In genomic region chr3:18813300-18813699, GRCh38 we compare ENCODE assay signal across 23 cellular contexts.
DNase-seq lines count a peak whose midpoint lies in the region; ATAC-seq, FAIRE-seq and TF ChIP-seq lines count a peak whose summit lies in the region.
"Had no signal": no experiment of that assay in that cellular context is flagged by ENCODE, and none has a peak within 500 bp of the region (broad histone marks: within the 10 kb centered on the region; RNA-seq: fewer than 3 reads in every experiment).

No MANE protein-coding gene starts in this region.

- peaks cover 31% of the 10 kb centered on the region for H3K4me1 Mint-ChIP-seq in MCF 10A (ENCODE audit: insufficient read depth, unreplicated experiment)
- H3K4me1 Mint-ChIP-seq: B cell had no signal

- H3K4me1 ChIP-seq in breast epithelium (no peaks in the 10 kb centered on the region), A549 (no peaks in the 10 kb centered on the region), SK-N-SH (ENCODE audit: control insufficient read depth in 1 of 2, insufficient read depth in 2 of 2, low read depth in 1 of 2, low read length in 1 of 2) (no peaks in the 10 kb centered on the region), K562 (replicated peaks in 1 of 2; ENCODE audit: control insufficient read depth in 2 of 2, insufficient read depth in 2 of 2, low read length in 2 of 2) (no peaks in the 10 kb centered on the region)
- H3K4me1 ChIP-seq: Caco-2 had no signal

- no peaks in the 10 kb centered on the region for H3K9me2 ChIP-seq in SK-N-SH

- H3K27ac ChIP-seq in breast epithelium: no peak overlapping the region
- H3K27ac ChIP-seq in A549: no peak overlapping the region
- H3K27ac ChIP-seq in SK-N-SH (ENCODE audit: low read depth in 2 of 2, low read length in 1 of 2): no peak overlapping the region
- H3K27ac ChIP-seq in K562 (ENCODE audit: extremely low read depth, low read depth, low read length): no peak overlapping the region
- H3K27ac ChIP-seq: 22Rv1; BLaER1 treated with 17β-estradiol and CSF1 and Interleukin-3, amounts not matched to agents 10 nM and 100 nM; C4-2B had no signal

- FAIRE-seq in A549 (lab: Jason Lieb, UNC) (no peak), K562 (lab: Jason Lieb, UNC) (no peak)
- FAIRE-seq: A204.1, D721Med, G401.6, GM12891, GM19239 had no signal

- no peaks in the 10 kb centered on the region for H3K36me3 ChIP-seq in breast epithelium
- H3K36me3 ChIP-seq in SK-N-SH (replicated peaks in 1 of 2; ENCODE audit: control insufficient read depth in 1 of 2, insufficient read depth in 2 of 2, low read length in 1 of 2): no peaks in the 10 kb centered on the region
- no peaks in the 10 kb centered on the region for H3K36me3 ChIP-seq in K562 (ENCODE audit: control insufficient read depth, insufficient read depth, low read length)
- H3K36me3 ChIP-seq: BLaER1 treated with 17β-estradiol and CSF1 and Interleukin-3, amounts not matched to agents 10 nM and 100 nM had no signal

- TF ChIP-seq RAD21 in A549 (conservative IDR thresholded peaks at IDR 0.05 in 1 of 2, IDR thresholded peaks at IDR 0.05 in 1 of 2) (no peak), SK-N-SH (IDR thresholded peaks at IDR 0.05; ENCODE audit: low read length) (no peak), K562 (CRISPR knock-in tag; conservative IDR thresholded peaks at IDR 0.05 in 1 of 2, IDR thresholded peaks at IDR 0.05 in 1 of 2) (no peak)

- TF ChIP-seq EP300 in A549 (IDR thresholded peaks at IDR 0.05) (no peak), SK-N-SH (IDR thresholded peaks at IDR 0.05; ENCODE audit: borderline replicate concordance in 1 of 2, low read depth in 1 of 2, low read length in 1 of 2) (no peak), K562 (IDR thresholded peaks at IDR 0.05; ENCODE audit: low read length) (no peak)

- no peak for TF ChIP-seq CTCF in MCF 10A (IDR thresholded peaks at IDR 0.05; ENCODE audit: unreplicated experiment)
- TF ChIP-seq CTCF in breast epithelium (IDR thresholded peaks at IDR 0.05): no peak
- TF ChIP-seq CTCF in A549 (IDR thresholded peaks at IDR 0.05): no peak
- TF ChIP-seq CTCF in SK-N-SH (IDR thresholded peaks at IDR 0.05): no peak
- TF ChIP-seq CTCF in K562 (IDR thresholded peaks at IDR 0.05 in 2 of 3, conservative IDR thresholded peaks at IDR 0.05 in 1 of 3; ENCODE audit: insufficient read depth in 2 of 3, low read depth in 1 of 3, low read length in 3 of 3): no peak

- no peaks in the 10 kb centered on the region for H3F3A ChIP-seq in SK-N-SH (replicated peaks; ENCODE audit: insufficient read depth)

- no peaks in the 10 kb centered on the region for H3K36me3 Mint-ChIP-seq in MCF 10A (ENCODE audit: insufficient read depth, unreplicated experiment)
- H3K36me3 Mint-ChIP-seq: CD8-positive, alpha-beta T cell had no signal

- intact Hi-C loops in MCF 10A (cut with micrococcal nuclease): no loop called here
- intact Hi-C loops in breast epithelium (cut with DNase I; ENCODE audit: low total_unique reads): no loop called here
- intact Hi-C loops in K562 (cut with micrococcal nuclease): no loop called here

- DNase-seq in MCF 10A (ENCODE audit: unreplicated experiment): no peak
- DNase-seq in breast epithelium (ENCODE audit: low spot score in 2 of 2): no peak
- DNase-seq in A549 (ENCODE audit: low read depth in 1 of 2, low spot score in 1 of 2): no peak
- no peak for DNase-seq in SK-N-SH
- no peak for DNase-seq in K562 (ENCODE audit: extremely low read depth in 1 of 4, low spot score in 3 of 4)
- DNase-seq in NCI-H524 (lab: John Stamatoyannopoulos, UW): no peak
- no peak for DNase-seq in A172 (ENCODE audit: low spot score)
- DNase-seq: AML-193; Caco-2; Calu3; CD4-positive, alpha-beta T cell; CD8-positive, alpha-beta T cell; DMS79 treated with DMSO at 0.1 percent for 48 hours; GF-D8 had no signal

- H3K9me3 Mint-ChIP-seq in MCF 10A (ENCODE audit: unreplicated experiment): no peaks in the 10 kb centered on the region

- in situ Hi-C loops in K562 (cut with MboI): no loop called here

- H3K27ac Mint-ChIP-seq in MCF 10A (ENCODE audit: low read depth, unreplicated experiment): peak overlapping the region; percentile 71
- H3K27ac Mint-ChIP-seq: B cell; CD4-positive, alpha-beta T cell; CD8-positive, alpha-beta T cell had no signal

- no peak overlapping the region for H3K4me3 Mint-ChIP-seq in MCF 10A (ENCODE audit: unreplicated experiment)
- H3K4me3 Mint-ChIP-seq: B cell; CD4-positive, alpha-beta T cell; CD8-positive, alpha-beta T cell had no signal

- BruUV-seq in MCF 10A (replicated peaks; lab: Mats Ljungman, UMichigan): no TSS peak
- BruUV-seq in K562 (replicated peaks; lab: Mats Ljungman, UMichigan): no TSS peak

- H4K20me1 ChIP-seq in SK-N-SH (ENCODE audit: insufficient read depth): no peaks in the 10 kb centered on the region
- H4K20me1 ChIP-seq in K562 (replicated peaks; ENCODE audit: control insufficient read depth, insufficient read depth, low read length): no peaks in the 10 kb centered on the region
- H4K20me1 ChIP-seq: BLaER1 treated with 17β-estradiol and CSF1 and Interleukin-3, amounts not matched to agents 10 nM and 100 nM had no signal

- H3K9me1 ChIP-seq in K562 (ENCODE audit: control insufficient read depth, insufficient read depth, low read length): no peaks in the 10 kb centered on the region

- H2AFZ ChIP-seq in SK-N-SH (ENCODE audit: low read depth) (no peak overlapping the region), K562 (ENCODE audit: low read depth, low read length) (no peak overlapping the region)

- CTCF ChIA-PET in MCF 10A (lab: Yijun Ruan, JAX): interaction anchor here (1.0 kb wide), 1 partner anchor 34 kb away, joined by 6 read pairs; no protein-coding TSS in a partner anchor
- CTCF ChIA-PET in A549 (lab: Yijun Ruan, JAX): no interaction called here
- CTCF ChIA-PET in SK-N-SH (lab: Yijun Ruan, JAX): interaction anchor here (0.6 kb wide), 1 partner anchor 23 kb away, joined by 3 read pairs; no protein-coding TSS in a partner anchor
- CTCF ChIA-PET in K562 (lab: Yijun Ruan, JAX; ENCODE audit: low intra/inter-chr PET ratio): no interaction called here

- no peaks in the 10 kb centered on the region for H3K27me3 Mint-ChIP-seq in MCF 10A (ENCODE audit: insufficient read depth, unreplicated experiment)
- H3K27me3 Mint-ChIP-seq: CD4-positive, alpha-beta T cell had no signal

- no peak overlapping the region for H3K9ac ChIP-seq in SK-N-SH
- H3K9ac ChIP-seq in K562 (ENCODE audit: insufficient read depth in 1 of 2, low read depth in 2 of 2, low read length in 2 of 2): no peak overlapping the region
- H3K9ac ChIP-seq: BLaER1 treated with 17β-estradiol and CSF1 and Interleukin-3, amounts not matched to agents 10 nM and 100 nM had no signal

- no peaks in the 10 kb centered on the region for H3K79me2 ChIP-seq in SK-N-SH (ENCODE audit: insufficient read depth)
- no peaks in the 10 kb centered on the region for H3K79me2 ChIP-seq in K562 (ENCODE audit: control insufficient read depth, insufficient read depth, low read length)

- no peak overlapping the region for H3K4me2 ChIP-seq in A549
- no peak overlapping the region for H3K4me2 ChIP-seq in SK-N-SH
- no peak overlapping the region for H3K4me2 ChIP-seq in K562 (ENCODE audit: insufficient read depth, low read length)
- H3K4me2 ChIP-seq: BLaER1 treated with 17β-estradiol and CSF1 and Interleukin-3, amounts not matched to agents 10 nM and 100 nM had no signal

- WGBS in A549 (ENCODE audit: missing lambda C conversion rate): 0% methylated on average over 3 of the region's 3 CpGs
- 50% methylated on average over 3 of the region's 3 CpGs for WGBS in SK-N-SH (ENCODE audit: low lambda C conversion rate)
- WGBS in K562 (ENCODE audit: insufficient coverage, low coverage, missing lambda C conversion rate): 2% methylated on average over 3 of the region's 3 CpGs

- H3K9me3 ChIP-seq in breast epithelium (no peaks in the 10 kb centered on the region), A549 (no peaks in the 10 kb centered on the region), SK-N-SH (no peaks in the 10 kb centered on the region), K562 (replicated peaks; ENCODE audit: control insufficient read depth, insufficient read depth, low read depth, low read length) (0 out of 2 replicates have a peak, but pooled peaks cover 2% of the 10 kb centered on the region)
- H3K9me3 ChIP-seq: BLaER1 treated with 17β-estradiol and CSF1 and Interleukin-3, amounts not matched to agents 10 nM and 100 nM; Caco-2 had no signal

- H3K27me3 ChIP-seq in breast epithelium: no peaks in the 10 kb centered on the region
- H3K27me3 ChIP-seq in SK-N-SH (ENCODE audit: insufficient read depth): no peaks in the 10 kb centered on the region
- H3K27me3 ChIP-seq in K562 (ENCODE audit: control insufficient read depth in 2 of 2, insufficient read depth in 2 of 2, low read length in 2 of 2): no peaks in the 10 kb centered on the region
- H3K27me3 ChIP-seq: BLaER1 treated with 17β-estradiol and CSF1 and Interleukin-3, amounts not matched to agents 10 nM and 100 nM had no signal

- no peak for TF ChIP-seq POLR2A in breast epithelium (IDR thresholded peaks at IDR 0.05)
- TF ChIP-seq POLR2A in A549 (IDR thresholded peaks at IDR 0.05; ENCODE audit: low read length): no peak
- TF ChIP-seq POLR2A in K562 (conservative IDR thresholded peaks at IDR 0.05): no peak

- POLR2A ChIA-PET in MCF 10A (lab: Yijun Ruan, JAX): no interaction called here
- POLR2A ChIA-PET in A549 (lab: Yijun Ruan, JAX): no interaction called here
- POLR2A ChIA-PET in SK-N-SH (lab: Yijun Ruan, JAX): no interaction called here
- POLR2A ChIA-PET in K562 (lab: Yijun Ruan, JAX): no interaction called here

- ATAC-seq in A549: no peak
- ATAC-seq in K562: no peak
- ATAC-seq: CD8-positive, alpha-beta T cell had no signal

- H3K4me3 ChIP-seq in breast epithelium (no peak overlapping the region), A549 (no peak overlapping the region), SK-N-SH (ENCODE audit: low read depth in 2 of 2, low read length in 1 of 2) (no peak overlapping the region), K562 (no peak overlapping the region)
- H3K4me3 ChIP-seq: BLaER1 treated with 17β-estradiol and CSF1 and Interleukin-3, amounts not matched to agents 10 nM and 100 nM had no signal

TF ChIP-seq in A549, 52 proteins besides CTCF, POLR2A, EP300 and RAD21 (continues in another document):
- peak; percentile 40 for TF ChIP-seq MAFK (IDR thresholded peaks at IDR 0.05; ENCODE audit: partially characterized antibody)

TF ChIP-seq in K562, 482 proteins besides CTCF, POLR2A, EP300 and RAD21 (continues in another document):
- TF ChIP-seq ZNF316 (IDR thresholded peaks at IDR 0.05): 0 out of 2 replicates have a peak, but pooled peaks have one; percentile 16
- no peak for TF ChIP-seq ZNF830 (CRISPR knock-in tag; IDR thresholded peaks at IDR 0.05)
- TF ChIP-seq ZNF263 (CRISPR knock-in tag; IDR thresholded peaks at IDR 0.05; ENCODE audit: borderline replicate concordance): no peak
- TF ChIP-seq POLR2AphosphoS5 (IDR thresholded peaks at IDR 0.05; ENCODE audit: control insufficient read depth, insufficient read depth, low read depth, low read length): no peak

Comparison
In these comparisons a context has a peak if more than half of its experiments do, and no peak if none do; other contexts are left out.
1. CTCF ChIA-PET loops: an anchor here in MCF 10A (1.0 kb wide) and SK-N-SH (0.6 kb wide); none called in A549 and K562.